Comparison of ENCODE assay signal across 24 cellular contexts in genomic region chr15:80156176-80156720, GRCh38.
"Had no signal": no experiment of that assay in that cellular context is flagged by ENCODE, and none has a peak within 500 bp of the region (broad histone marks: within the 10 kb centered on the region; RNA-seq: fewer than 3 reads in every experiment).

No MANE protein-coding gene starts in this region.

- H3K27me3 Mint-ChIP-seq: activated naive CD8-positive, alpha-beta T cell treated with anti-CD3 and anti-CD28 coated beads for 36 hours; central memory CD8-positive, alpha-beta T cell; naive thymus-derived CD8-positive, alpha-beta T cell; stimulated activated naive B cell treated with anti-CD40 and anti-IgM and Interleukin-4, amounts not matched to agents 10 μg/mL and 1 μg/mL and 100 μg/mL, for 72 hours had no signal

- H3K9me3 Mint-ChIP-seq: activated naive CD8-positive, alpha-beta T cell treated with anti-CD3 and anti-CD28 coated beads for 36 hours; central memory CD8-positive, alpha-beta T cell; naive thymus-derived CD8-positive, alpha-beta T cell; stimulated activated naive B cell treated with anti-CD40 and anti-IgM and Interleukin-4, amounts not matched to agents 10 μg/mL and 1 μg/mL and 100 μg/mL, for 72 hours had no signal

- H3K4me3 ChIP-seq: esophagus squamous epithelium, gastrocnemius medialis, sigmoid colon, transverse colon had no signal

- ATAC-seq: gastrocnemius medialis; left colon; naive thymus-derived CD8-positive, alpha-beta T cell; stimulated activated naive B cell treated with anti-CD40 and anti-IgM and Interleukin-4, amounts not matched to agents 10 μg/mL and 1 μg/mL and 100 μg/mL, for 72 hours had no signal

- H3K36me3 ChIP-seq: brain microvascular endothelial cell, neutrophil, transverse colon had no signal

- H3K27ac ChIP-seq: brain microvascular endothelial cell, epithelial cell of prostate, gastrocnemius medialis, neutrophil, transverse colon, VCaP had no signal

- H3K4me3 Mint-ChIP-seq: activated naive CD8-positive, alpha-beta T cell treated with anti-CD3 and anti-CD28 coated beads for 36 hours; central memory CD8-positive, alpha-beta T cell; stimulated activated naive B cell treated with anti-CD40 and anti-IgM and Interleukin-4, amounts not matched to agents 10 μg/mL and 1 μg/mL and 100 μg/mL, for 72 hours had no signal

- H3K27me3 ChIP-seq: brain microvascular endothelial cell, esophagus squamous epithelium, gastrocnemius medialis, neutrophil, sigmoid colon, transverse colon had no signal

- H3K27ac Mint-ChIP-seq: activated naive CD8-positive, alpha-beta T cell treated with anti-CD3 and anti-CD28 coated beads for 36 hours; naive thymus-derived CD8-positive, alpha-beta T cell; stimulated activated naive B cell treated with anti-CD40 and anti-IgM and Interleukin-4, amounts not matched to agents 10 μg/mL and 1 μg/mL and 100 μg/mL, for 72 hours had no signal

- H3K9me3 ChIP-seq: esophagus squamous epithelium, gastrocnemius medialis, neutrophil, sigmoid colon, transverse colon had no signal

- DNase-seq: activated CD4-positive, alpha-beta T cell treated with anti-CD3 and anti-CD28 coated beads for 4 hours; activated CD4-positive, alpha-beta T cell treated with anti-CD3 and anti-CD28 coated beads, Interleukin-2, amount 50 U/mL, for 4 hours; activated effector memory CD4-positive, alpha-beta T cell treated with Interleukin-2 at 50 U/mL for 16 hours; activated naive CD4-positive, alpha-beta T cell treated with Interleukin-2 at 50 U/mL for 16 hours; activated naive CD8-positive, alpha-beta T cell treated with anti-CD3 and anti-CD28 coated beads for 36 hours; amniotic stem cell; brain microvascular endothelial cell; dermis blood vessel endothelial cell; effector CD4-positive, alpha-beta T cell; esophagus squamous epithelium; glutamatergic neuron; left colon; naive thymus-derived CD8-positive, alpha-beta T cell; retina; stimulated activated CD4-positive, alpha-beta T cell treated with anti-CD3 and anti-CD28 coated beads, Interleukin-15, amount 100 ng/mL, for 24 hours; stimulated activated CD4-positive, alpha-beta T cell treated with anti-CD3 and anti-CD28 coated beads, Interleukin-2, amount 100 ng/mL, for 24 hours; stimulated activated naive B cell treated with anti-CD40 and anti-IgM and Interleukin-4, amounts not matched to agents 10 μg/mL and 1 μg/mL and 100 μg/mL, for 72 hours; transverse colon had no signal
